In genomic region chr7:157825325-157825724, GRCh38 we compare ENCODE assay signal across 20 cellular contexts.
DNase-seq lines count a peak whose midpoint lies in the region; ATAC-seq and TF ChIP-seq lines count a peak whose summit lies in the region.
"Had no signal": no experiment of that assay in that cellular context is flagged by ENCODE, and none has a peak within 500 bp of the region (broad histone marks: within the 10 kb centered on the region; RNA-seq: fewer than 3 reads in every experiment).

No MANE protein-coding gene starts in this region.

- no peaks in the 10 kb centered on the region for H3K27me3 Mint-ChIP-seq in activated naive CD4-positive, alpha-beta T cell treated with anti-CD3 and anti-CD28 coated beads, Interleukin-2, amount 50 U/mL, for 24 hours
- H3K27me3 Mint-ChIP-seq in stimulated activated naive CD8-positive, alpha-beta T cell treated with anti-CD3 and anti-CD28 coated beads, Interleukin-15, amount 100 ng/mL, for 72 hours, result no peaks in the 10 kb centered on the region
- H3K27me3 Mint-ChIP-seq: activated CD8-positive, alpha-beta memory T cell treated with anti-CD3 and anti-CD28 coated beads, Interleukin-2, amount 10 ng/mL, durations not matched to agents 7 days and 5 days had no signal

- no peak for TF ChIP-seq CTCF in adrenal gland (IDR thresholded peaks at IDR 0.05)

- peak overlapping the region; percentile 49 for H3K27ac Mint-ChIP-seq in activated naive CD4-positive, alpha-beta T cell treated with anti-CD3 and anti-CD28 coated beads, Interleukin-2, amount 50 U/mL, for 24 hours
- peak overlapping the region; percentile 11 to 53 for H3K27ac Mint-ChIP-seq in activated naive CD4-positive, alpha-beta T cell treated with anti-CD3 and anti-CD28 coated beads, Interleukin-2, amount 50 U/mL, for 72 hours
- no peak overlapping the region for H3K27ac Mint-ChIP-seq in stimulated activated naive CD8-positive, alpha-beta T cell treated with anti-CD3 and anti-CD28 coated beads, Interleukin-15, amount 100 ng/mL, for 72 hours
- H3K27ac Mint-ChIP-seq: activated CD8-positive, alpha-beta memory T cell treated with anti-CD3 and anti-CD28 coated beads, Interleukin-2, amount 10 ng/mL, durations not matched to agents 7 days and 5 days had no signal

- peak overlapping the region; percentile 33 for H3K4me3 Mint-ChIP-seq in activated naive CD4-positive, alpha-beta T cell treated with anti-CD3 and anti-CD28 coated beads, Interleukin-2, amount 50 U/mL, for 24 hours
- H3K4me3 Mint-ChIP-seq in stimulated activated naive CD8-positive, alpha-beta T cell treated with anti-CD3 and anti-CD28 coated beads, Interleukin-15, amount 100 ng/mL, for 72 hours, result no peak overlapping the region
- H3K4me3 Mint-ChIP-seq: activated CD8-positive, alpha-beta memory T cell treated with anti-CD3 and anti-CD28 coated beads, Interleukin-2, amount 10 ng/mL, durations not matched to agents 7 days and 5 days; CD14-positive monocyte had no signal

- no peaks in the 10 kb centered on the region for H3K36me3 ChIP-seq in adrenal gland (replicated peaks in 1 of 2)
- H3K36me3 ChIP-seq: heart right ventricle had no signal

- H3K27me3 ChIP-seq in adrenal gland, result no peaks in the 10 kb centered on the region

- no peak overlapping the region for H3K27ac ChIP-seq in adrenal gland
- H3K27ac ChIP-seq: epithelial cell of prostate, heart right ventricle had no signal

- DNase-seq in activated naive CD4-positive, alpha-beta T cell treated with anti-CD3 and anti-CD28 coated beads, Interleukin-2, amount 50 U/mL, for 16 hours, result no peak
- DNase-seq in M059J (ENCODE audit: low read depth), result peak; percentile 26
- peak in 1 of 2 donors; percentile 13 for DNase-seq in activated naive CD4-positive, alpha-beta T cell treated with anti-CD3 and anti-CD28 coated beads, Interleukin-2, amount 50 U/mL, for 72 hours (ENCODE audit: low spot score in 2 of 2)
- DNase-seq in stimulated activated naive CD8-positive, alpha-beta T cell treated with anti-CD3 and anti-CD28 coated beads, Interleukin-15, amount 100 ng/mL, for 72 hours, result no peak
- DNase-seq in adrenal gland, result no peak
- DNase-seq: activated CD8-positive, alpha-beta memory T cell treated with anti-CD3 and anti-CD28 coated beads, Interleukin-2, amount 10 ng/mL, durations not matched to agents 7 days and 5 days; activated gamma-delta T cell; cerebellar nuclear complex; foreskin fibroblast; GDM1; heart right ventricle; mesendoderm; NCI-H526 treated with DMSO at 0.1 percent for 48 hours; RPMI8226; stimulated activated CD8-positive, alpha-beta memory T cell treated with anti-CD3 and anti-CD28 coated beads, Interleukin-4, amount 100 ng/mL, for 48 hours had no signal

- WGBS in adrenal gland, 4 donors, result 59 to 69% (median 65%) methylated on average over 6 of the region's 6 CpGs

- no peaks in the 10 kb centered on the region for H3K9me3 ChIP-seq in adrenal gland (replicated peaks in 1 of 3)
- H3K9me3 ChIP-seq: heart right ventricle had no signal

- intact Hi-C loops in adrenal gland (cut with DNase I), result no loop called here

- TF ChIP-seq POLR2A in adrenal gland (IDR thresholded peaks at IDR 0.05), result no peak

- H3K36me3 Mint-ChIP-seq in activated naive CD4-positive, alpha-beta T cell treated with anti-CD3 and anti-CD28 coated beads, Interleukin-2, amount 50 U/mL, for 24 hours, result no peaks in the 10 kb centered on the region
- no peaks in the 10 kb centered on the region for H3K36me3 Mint-ChIP-seq in activated naive CD4-positive, alpha-beta T cell treated with anti-CD3 and anti-CD28 coated beads, Interleukin-2, amount 50 U/mL, for 72 hours
- H3K36me3 Mint-ChIP-seq: activated CD8-positive, alpha-beta memory T cell treated with anti-CD3 and anti-CD28 coated beads, Interleukin-2, amount 10 ng/mL, durations not matched to agents 7 days and 5 days; CD14-positive monocyte had no signal

- H3K4me1 Mint-ChIP-seq in activated naive CD4-positive, alpha-beta T cell treated with anti-CD3 and anti-CD28 coated beads, Interleukin-2, amount 50 U/mL, for 24 hours, result peaks cover 36% of the 10 kb centered on the region
- H3K4me1 Mint-ChIP-seq in stimulated activated naive CD8-positive, alpha-beta T cell treated with anti-CD3 and anti-CD28 coated beads, Interleukin-15, amount 100 ng/mL, for 72 hours, result peaks cover 16% of the 10 kb centered on the region
- H3K4me1 Mint-ChIP-seq: activated CD8-positive, alpha-beta memory T cell treated with anti-CD3 and anti-CD28 coated beads, Interleukin-2, amount 10 ng/mL, durations not matched to agents 7 days and 5 days had no signal

- no peak overlapping the region for H3K4me3 ChIP-seq in adrenal gland
- H3K4me3 ChIP-seq: heart right ventricle, smooth muscle cell had no signal

- peak; percentile 86 to 91 for ATAC-seq in activated naive CD4-positive, alpha-beta T cell treated with anti-CD3 and anti-CD28 coated beads, Interleukin-2, amount 50 U/mL, for 72 hours
- peak; percentile 37 for ATAC-seq in stimulated activated naive CD8-positive, alpha-beta T cell treated with anti-CD3 and anti-CD28 coated beads, Interleukin-15, amount 100 ng/mL, for 72 hours
- no peak for ATAC-seq in HG03439 (IDR thresholded peaks at IDR 0.05; ENCODE audit: unreplicated experiment)
- ATAC-seq: activated CD8-positive, alpha-beta memory T cell treated with anti-CD3 and anti-CD28 coated beads, Interleukin-2, amount 10 ng/mL, durations not matched to agents 7 days and 5 days; heart right ventricle had no signal

- no peaks in the 10 kb centered on the region for H3K4me1 ChIP-seq in adrenal gland (replicated peaks in 1 of 2)
- H3K4me1 ChIP-seq: heart right ventricle had no signal

- no peaks in the 10 kb centered on the region for H3K9me3 Mint-ChIP-seq in activated naive CD4-positive, alpha-beta T cell treated with anti-CD3 and anti-CD28 coated beads, Interleukin-2, amount 50 U/mL, for 24 hours
- H3K9me3 Mint-ChIP-seq in activated naive CD4-positive, alpha-beta T cell treated with anti-CD3 and anti-CD28 coated beads, Interleukin-2, amount 50 U/mL, for 72 hours, result no peaks in the 10 kb centered on the region
- H3K9me3 Mint-ChIP-seq in stimulated activated naive CD8-positive, alpha-beta T cell treated with anti-CD3 and anti-CD28 coated beads, Interleukin-15, amount 100 ng/mL, for 72 hours, result no peaks in the 10 kb centered on the region

Comparison
In these comparisons a context has a peak if more than half of its experiments do, and no peak if none do; other contexts are left out.
1. H3K27ac Mint-ChIP-seq: peak in activated naive CD4-positive, alpha-beta T cell treated with anti-CD3 and anti-CD28 coated beads, Interleukin-2, amount 50 U/mL, for 24 hours (single experiment) and activated naive CD4-positive, alpha-beta T cell treated with anti-CD3 and anti-CD28 coated beads, Interleukin-2, amount 50 U/mL, for 72 hours (2 of 2); none in stimulated activated naive CD8-positive, alpha-beta T cell treated with anti-CD3 and anti-CD28 coated beads, Interleukin-15, amount 100 ng/mL, for 72 hours (0 of 2).